Comparison of ENCODE assay signal across 9 cellular contexts in genomic region chr7:80942261-80943041, GRCh38. TPM values are rescaled to one million over a fixed set of nuclear protein-coding genes. Genes with fewer than 3 reads are reported as not detected.
DNase-seq lines count a peak whose midpoint lies in the region; ATAC-seq, FAIRE-seq and TF ChIP-seq lines count a peak whose summit lies in the region.
"Had no signal": no experiment of that assay in that cellular context is flagged by ENCODE, and none has a peak within 500 bp of the region (broad histone marks: within the 10 kb centered on the region; RNA-seq: fewer than 3 reads in every experiment).

No MANE protein-coding gene starts in this region.

- ATAC-seq in thoracic aorta (ENCODE audit: insufficient number of reproducible peaks, low FRiP score, low read depth) (peak; percentile 96), GM18870 (IDR thresholded peaks at IDR 0.05; ENCODE audit: unreplicated experiment) (no peak), GM18867 (IDR thresholded peaks at IDR 0.05; ENCODE audit: unreplicated experiment) (no peak)
- no peak for ATAC-seq in stimulated activated naive B cell treated with anti-CD40 and anti-IgM and Interleukin-4, amounts not matched to agents 10 μg/mL and 1 μg/mL and 100 μg/mL, for 72 hours (replicated peaks)

- H3K36me3 ChIP-seq in thoracic aorta: no peaks in the 10 kb centered on the region

- CTCF ChIA-PET in HEK293T (lab: Yijun Ruan, JAX): interaction anchor here (0.6 kb wide), 2 partner anchors 128 to 312 kb away, joined by 3 to 5 read pairs; no protein-coding TSS in a partner anchor

- no peak overlapping the region for H3K4me3 Mint-ChIP-seq in stimulated activated naive B cell treated with anti-CD40 and anti-IgM and Interleukin-4, amounts not matched to agents 10 μg/mL and 1 μg/mL and 100 μg/mL, for 72 hours
- H3K4me3 Mint-ChIP-seq: activated naive CD4-positive, alpha-beta T cell treated with anti-CD3 and anti-CD28 coated beads, Interleukin-2, amount 50 U/mL, for 24 hours had no signal

- no peak overlapping the region for H3K27ac Mint-ChIP-seq in stimulated activated naive B cell treated with anti-CD40 and anti-IgM and Interleukin-4, amounts not matched to agents 10 μg/mL and 1 μg/mL and 100 μg/mL, for 72 hours
- H3K27ac Mint-ChIP-seq: activated naive CD4-positive, alpha-beta T cell treated with anti-CD3 and anti-CD28 coated beads, Interleukin-2, amount 50 U/mL, for 24 hours had no signal

- H3K27me3 Mint-ChIP-seq in stimulated activated naive B cell treated with anti-CD40 and anti-IgM and Interleukin-4, amounts not matched to agents 10 μg/mL and 1 μg/mL and 100 μg/mL, for 72 hours: no peaks in the 10 kb centered on the region
- H3K27me3 Mint-ChIP-seq: activated naive CD4-positive, alpha-beta T cell treated with anti-CD3 and anti-CD28 coated beads, Interleukin-2, amount 50 U/mL, for 24 hours had no signal

- H3K4me1 ChIP-seq in thoracic aorta (ENCODE audit: control insufficient read depth in 1 of 2, low read depth in 2 of 2): peaks cover 3 to 11% of the 10 kb centered on the region in 2 donors

- no peaks in the 10 kb centered on the region for H3K27me3 ChIP-seq in thoracic aorta (replicated peaks; ENCODE audit: insufficient read depth)

- in situ Hi-C loops in astrocyte of the spinal cord (cut with HindIII; ENCODE audit: low sequenced_read_pairs): no loop called here

- POLR2A ChIA-PET in HEK293T (lab: Yijun Ruan, JAX): no interaction called here

- no peaks in the 10 kb centered on the region for H3K36me3 Mint-ChIP-seq in stimulated activated naive B cell treated with anti-CD40 and anti-IgM and Interleukin-4, amounts not matched to agents 10 μg/mL and 1 μg/mL and 100 μg/mL, for 72 hours
- H3K36me3 Mint-ChIP-seq: activated naive CD4-positive, alpha-beta T cell treated with anti-CD3 and anti-CD28 coated beads, Interleukin-2, amount 50 U/mL, for 24 hours had no signal

- DNase-seq in HEK293T (ENCODE audit: extremely low spot score) (peak; percentile 45), astrocyte of the spinal cord (ENCODE audit: low read depth, low spot score) (peak; percentile 98), thoracic aorta (ENCODE audit: low spot score) (peak; percentile 34), cerebellar cortex (ENCODE audit: low spot score) (no peak)
- DNase-seq in stimulated activated naive B cell treated with anti-CD40 and anti-IgM and Interleukin-4, amounts not matched to agents 10 μg/mL and 1 μg/mL and 100 μg/mL, for 72 hours: no peak

- H3K4me1 Mint-ChIP-seq in stimulated activated naive B cell treated with anti-CD40 and anti-IgM and Interleukin-4, amounts not matched to agents 10 μg/mL and 1 μg/mL and 100 μg/mL, for 72 hours: no peaks in the 10 kb centered on the region
- H3K4me1 Mint-ChIP-seq: activated naive CD4-positive, alpha-beta T cell treated with anti-CD3 and anti-CD28 coated beads, Interleukin-2, amount 50 U/mL, for 24 hours had no signal

- no peaks in the 10 kb centered on the region for H3K9me3 ChIP-seq in thoracic aorta

- no peak overlapping the region for H3K4me3 ChIP-seq in astrocyte of the spinal cord (ENCODE audit: low read depth, low read length)
- H3K4me3 ChIP-seq in thoracic aorta: no peak overlapping the region

- no peak overlapping the region for H3K27ac ChIP-seq in thoracic aorta

- H3K9me3 Mint-ChIP-seq in stimulated activated naive B cell treated with anti-CD40 and anti-IgM and Interleukin-4, amounts not matched to agents 10 μg/mL and 1 μg/mL and 100 μg/mL, for 72 hours: no peaks in the 10 kb centered on the region

- TF ChIP-seq CTCF in astrocyte of the spinal cord (IDR thresholded peaks at IDR 0.05; ENCODE audit: low read depth, low read length) (no peak), thoracic aorta (IDR thresholded peaks at IDR 0.05) (no peak)

- peak; percentile 41 for FAIRE-seq in islet of Langerhans (lab: Jason Lieb, UNC)

TF ChIP-seq in HEK293T, 16 proteins besides CTCF, POLR2A, EP300 and RAD21:
- TF ChIP-seq BHLHE40 (IDR thresholded peaks at IDR 0.05; ENCODE audit: borderline replicate concordance): no peak
- no peak for TF ChIP-seq L3MBTL2 (conservative IDR thresholded peaks at IDR 0.05)
- TF ChIP-seq SP1 (IDR thresholded peaks at IDR 0.05): no peak
- no peak for TF ChIP-seq HDGF (IDR thresholded peaks at IDR 0.05; ENCODE audit: borderline replicate concordance)
- TF ChIP-seq FOXA1 (IDR thresholded peaks at IDR 0.05): no peak
- no peak for TF ChIP-seq FOXK2 (IDR thresholded peaks at IDR 0.05)
- no peak for TF ChIP-seq ELF4 (IDR thresholded peaks at IDR 0.05)
- TF ChIP-seq FOXM1 (IDR thresholded peaks at IDR 0.05; ENCODE audit: borderline replicate concordance): no peak
- TF ChIP-seq NFRKB (IDR thresholded peaks at IDR 0.05): no peak

RNA-seq across cellular contexts. Expression of gene SEMA3C, which starts 23.6 kb away (rescaled TPM):
- total RNA-seq in thoracic aorta: 100 to 1,000 TPM in 1 of 2 donors, 10 to 100 TPM in 1; 89.2 to 184 TPM

Comparison
In these comparisons a context has a peak if more than half of its experiments do, and no peak if none do; other contexts are left out.
1. DNase-seq: peak in HEK293T (single experiment), astrocyte of the spinal cord (single experiment) and thoracic aorta (single experiment); none in stimulated activated naive B cell treated with anti-CD40 and anti-IgM and Interleukin-4, amounts not matched to agents 10 μg/mL and 1 μg/mL and 100 μg/mL, for 72 hours (single experiment) and cerebellar cortex (single experiment).